ENCODE assay signal across 25 cellular contexts in genomic region chr19:45623984-45624383, GRCh38. TPM values are rescaled to one million over a fixed set of nuclear protein-coding genes. Genes with fewer than 3 reads are reported as not detected.
"Had no signal": no experiment of that assay in that cellular context is flagged by ENCODE, and none has a peak within 500 bp of the region (broad histone marks: within the 10 kb centered on the region; RNA-seq: fewer than 3 reads in every experiment).

No MANE protein-coding gene starts in this region.

- DNase-seq: activated CD4-positive, alpha-beta T cell treated with anti-CD3 and anti-CD28 coated beads for 1 hour; activated CD4-positive, alpha-beta T cell treated with anti-CD3 and anti-CD28 coated beads, Interleukin-2, amount 10 ng/mL, durations not matched to agents 24 days and 14 days; activated CD4-positive, alpha-beta T cell treated with anti-CD3 and anti-CD28 coated beads, Interleukin-2, amount 50 U/mL, for 48 hours; activated CD8-positive, alpha-beta memory T cell treated with anti-CD3 and anti-CD28 coated beads for 24 hours; activated gamma-delta T cell; activated naive CD4-positive, alpha-beta T cell treated with anti-CD3 and anti-CD28 coated beads, Interleukin-2, amount 10 ng/mL, durations not matched to agents 7 days and 5 days; activated T-cell treated with anti-CD3 and anti-CD28 coated beads, Interleukin-2, amount 50 U/mL, for 4 hours; amygdala; cerebellar nuclear complex; Karpas-422; MM.1S; NCI-H1105; NCI-H1436 treated with DMSO at 0.1 percent for 48 hours; NCI-H187; NCI-H2081; NCI-H446; NCI-H524; PC-3; SHP77 treated with DMSO at 0.1 percent for 48 hours; T-helper 9 cell had no signal

- ATAC-seq: activated T-cell treated with anti-CD3 and anti-CD28 coated beads, Interleukin-2, amount 50 U/mL, for 4 hours; PC-3; WTC11 had no signal

- H3K4me3 ChIP-seq: cardiac muscle cell had no signal

- H3K9me3 Mint-ChIP-seq: activated CD4-positive, alpha-beta T cell treated with anti-CD3 and anti-CD28 coated beads, Interleukin-2, amount 10 ng/mL, durations not matched to agents 24 days and 14 days; activated naive CD4-positive, alpha-beta T cell treated with anti-CD3 and anti-CD28 coated beads, Interleukin-2, amount 10 ng/mL, durations not matched to agents 7 days and 5 days; activated T-cell treated with anti-CD3 and anti-CD28 coated beads, Interleukin-2, amount 50 U/mL, for 4 hours; brain; T-helper 1 cell treated with Interleukin-12 subunit alpha and Interleukin-12 subunit beta and Interleukin-4 antibody, amounts not matched to agents 30 μg/mL and 1 μg/mL, for 36 hours; WTC11 had no signal

- H3K4me3 Mint-ChIP-seq: activated CD4-positive, alpha-beta T cell treated with anti-CD3 and anti-CD28 coated beads, Interleukin-2, amount 10 ng/mL, durations not matched to agents 24 days and 14 days; activated naive CD4-positive, alpha-beta T cell treated with anti-CD3 and anti-CD28 coated beads, Interleukin-2, amount 10 ng/mL, durations not matched to agents 7 days and 5 days; activated T-cell treated with anti-CD3 and anti-CD28 coated beads, Interleukin-2, amount 50 U/mL, for 4 hours; brain; T-helper 1 cell treated with Interleukin-12 subunit alpha and Interleukin-12 subunit beta and Interleukin-4 antibody, amounts not matched to agents 30 μg/mL and 1 μg/mL, for 36 hours; WTC11 had no signal

- H3K27ac ChIP-seq: cardiac muscle cell had no signal

- H3K27me3 Mint-ChIP-seq: activated CD4-positive, alpha-beta T cell treated with anti-CD3 and anti-CD28 coated beads, Interleukin-2, amount 10 ng/mL, durations not matched to agents 24 days and 14 days; activated naive CD4-positive, alpha-beta T cell treated with anti-CD3 and anti-CD28 coated beads, Interleukin-2, amount 10 ng/mL, durations not matched to agents 7 days and 5 days; brain had no signal

- FAIRE-seq: astrocyte had no signal

- H3K4me1 Mint-ChIP-seq: activated naive CD4-positive, alpha-beta T cell treated with anti-CD3 and anti-CD28 coated beads, Interleukin-2, amount 10 ng/mL, durations not matched to agents 7 days and 5 days; brain; WTC11 had no signal

- H3K27ac Mint-ChIP-seq: activated CD4-positive, alpha-beta T cell treated with anti-CD3 and anti-CD28 coated beads, Interleukin-2, amount 10 ng/mL, durations not matched to agents 24 days and 14 days; activated naive CD4-positive, alpha-beta T cell treated with anti-CD3 and anti-CD28 coated beads, Interleukin-2, amount 10 ng/mL, durations not matched to agents 7 days and 5 days; brain; T-helper 1 cell treated with Interleukin-12 subunit alpha and Interleukin-12 subunit beta and Interleukin-4 antibody, amounts not matched to agents 30 μg/mL and 1 μg/mL, for 36 hours; WTC11 had no signal

RNA-seq across cellular contexts. Expression of gene GPR4, which starts 22.0 kb away (rescaled TPM):
- polyA plus RNA-seq: cardiac muscle cell had no signal
